In the genomic region with DNA sequence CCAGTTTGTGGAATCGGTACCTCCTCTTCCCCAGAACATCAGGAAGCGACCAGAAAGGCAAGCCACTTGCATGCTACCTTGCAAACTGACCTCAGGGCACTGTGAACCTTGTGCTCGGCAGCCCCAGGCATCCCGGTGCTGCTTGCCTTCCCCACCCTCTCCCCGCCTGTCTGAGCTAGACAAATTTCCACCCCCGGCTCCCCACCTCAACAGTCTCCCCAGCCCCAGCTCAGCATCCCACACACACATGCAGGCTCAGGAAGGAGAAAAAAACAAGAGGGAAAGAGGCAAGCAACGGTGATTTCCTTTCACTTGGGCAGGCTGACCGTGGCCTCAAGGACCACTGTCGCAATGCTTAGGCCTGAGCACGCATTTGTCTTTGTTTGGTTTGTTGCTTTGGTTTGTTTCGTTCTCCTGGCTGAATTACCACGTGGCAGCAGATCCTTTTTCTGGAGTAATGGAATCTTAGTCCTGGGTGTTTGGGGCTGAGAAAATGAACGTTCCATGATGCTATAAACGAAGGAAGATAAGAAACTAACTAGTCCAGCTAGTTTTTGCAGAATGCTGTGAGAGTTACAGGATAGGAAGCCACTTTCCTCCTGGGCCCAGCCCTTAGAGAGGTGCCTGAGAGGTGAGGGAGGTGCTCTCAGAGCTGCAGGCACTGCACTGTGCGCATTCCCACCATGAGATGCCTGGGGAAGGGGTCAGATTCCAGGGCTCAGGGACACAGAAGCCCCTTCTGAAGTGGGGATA, we compare ENCODE assay signal across 27 cellular contexts. TPM values are rescaled to one million over a fixed set of nuclear protein-coding genes. Genes with fewer than 3 reads are reported as not detected.
DNase-seq lines count a peak whose midpoint lies in the region; ATAC-seq and TF ChIP-seq lines count a peak whose summit lies in the region.
"Had no signal": no experiment of that assay in that cellular context is flagged by ENCODE, and none has a peak within 500 bp of the region (broad histone marks: within the 10 kb centered on the region; RNA-seq: fewer than 3 reads in every experiment).

No MANE protein-coding gene starts in this region.

- ATAC-seq in GM23338 (peak; percentile 8; the same call in 2 of the 3 replicates), WTC11 (peak; percentile 33), GM18867 (IDR thresholded peaks at IDR 0.05; ENCODE audit: unreplicated experiment) (no peak)
- ATAC-seq: activated CD4-positive, CD25-positive, alpha-beta regulatory T cell treated with anti-CD3 and anti-CD28 coated beads, Interleukin-2, amount 50 U/mL, for 24 hours; activated CD8-positive, alpha-beta T cell treated with anti-CD3 and anti-CD28 coated beads, Interleukin-2, amount 10 ng/mL, durations not matched to agents 7 days and 5 days; heart right ventricle; K562 had no signal

- H3K36me3 ChIP-seq in GM23338 (ENCODE audit: insufficient read depth), result peaks cover 3% of the 10 kb centered on the region; the same call in 1 of the 2 replicates
- H3K36me3 ChIP-seq: adrenal gland, heart right ventricle, vagina had no signal

- H3K79me2 ChIP-seq in GM23338 (replicated peaks; ENCODE audit: insufficient read depth), result no peaks in the 10 kb centered on the region

- H3K4me3 Mint-ChIP-seq in GM23338 (no peak overlapping the region), WTC11 (no peak overlapping the region; the same call in 1 of the 2 replicates)
- H3K4me3 Mint-ChIP-seq in activated CD4-positive, alpha-beta T cell treated with anti-CD3 and anti-CD28 coated beads, Interleukin-2, amount 10 ng/mL, durations not matched to agents 24 days and 14 days, result no peak overlapping the region
- H3K4me3 Mint-ChIP-seq: activated CD8-positive, alpha-beta T cell treated with anti-CD3 and anti-CD28 coated beads, Interleukin-2, amount 10 ng/mL, durations not matched to agents 7 days and 5 days; CD14-positive monocyte had no signal

- no peaks in the 10 kb centered on the region for H3K9me2 ChIP-seq in GM23338 (ENCODE audit: insufficient read depth)

- peaks cover 7% of the 10 kb centered on the region; the same call in 1 of the 2 replicates for H3F3A ChIP-seq in GM23338 (replicated peaks; ENCODE audit: low read depth)

- peaks cover 14% of the 10 kb centered on the region for H3K36me3 Mint-ChIP-seq in GM23338 (ENCODE audit: low read depth)
- H3K36me3 Mint-ChIP-seq in WTC11, result peaks cover 19% of the 10 kb centered on the region
- H3K36me3 Mint-ChIP-seq in activated CD4-positive, alpha-beta T cell treated with anti-CD3 and anti-CD28 coated beads, Interleukin-2, amount 10 ng/mL, durations not matched to agents 24 days and 14 days (ENCODE audit: low read depth), result peaks cover 3% of the 10 kb centered on the region
- H3K36me3 Mint-ChIP-seq: CD14-positive monocyte had no signal

- intact Hi-C loops in activated CD4-positive, alpha-beta T cell treated with anti-CD3 and anti-CD28 coated beads, Interleukin-2, amount 10 ng/mL, durations not matched to agents 24 days and 14 days (cut with micrococcal nuclease), result no loop called here

- no peak overlapping the region for H3K4me3 ChIP-seq in GM23338
- H3K4me3 ChIP-seq: adrenal gland, heart right ventricle, K562, vagina had no signal

- H2AFZ ChIP-seq in GM23338, result peak overlapping the region; percentile 43; the same call in 1 of the 2 replicates

- CTCF ChIA-PET in WTC11 (lab: Charles Lee), result interaction anchor here (0.5 to 1.9 kb wide), 6 partner anchors 9 to 382 kb away, joined by 3 to 9 read pairs (median 4); no protein-coding TSS in a partner anchor

- H3K27ac Mint-ChIP-seq in GM23338, result peak overlapping the region; percentile 22
- H3K27ac Mint-ChIP-seq in WTC11, result peak overlapping the region; percentile 71
- no peak overlapping the region for H3K27ac Mint-ChIP-seq in activated CD4-positive, alpha-beta T cell treated with anti-CD3 and anti-CD28 coated beads, Interleukin-2, amount 10 ng/mL, durations not matched to agents 24 days and 14 days
- H3K27ac Mint-ChIP-seq: activated CD8-positive, alpha-beta T cell treated with anti-CD3 and anti-CD28 coated beads, Interleukin-2, amount 10 ng/mL, durations not matched to agents 7 days and 5 days had no signal

- peak; percentile 30 for DNase-seq in GM23338 (ENCODE audit: low spot score)
- no peak for DNase-seq in WTC11 (ENCODE audit: low spot score)
- DNase-seq in left kidney (ENCODE audit: low read depth, low spot score), result peak; percentile 56
- DNase-seq in putamen (ENCODE audit: low spot score), result peak; percentile 21
- no peak for DNase-seq in activated CD4-positive, alpha-beta T cell treated with anti-CD3 and anti-CD28 coated beads, Interleukin-2, amount 10 ng/mL, durations not matched to agents 24 days and 14 days
- no peak for DNase-seq in NCI-H1694 treated with DMSO at 0.1 percent for 48 hours (lab: John Stamatoyannopoulos, UW)
- DNase-seq in MV-4-11 (lab: John Stamatoyannopoulos, UW), result no peak
- DNase-seq: activated CD8-positive, alpha-beta T cell treated with anti-CD3 and anti-CD28 coated beads, Interleukin-2, amount 10 ng/mL, durations not matched to agents 7 days and 5 days; activated gamma-delta T cell treated with Interleukin-2 at 50 U/mL for 16 hours; activated T-cell treated with anti-CD3 and anti-CD28 coated beads, Interleukin-2, amount 50 U/mL, for 1 hour; adrenal gland; central memory CD4-positive, alpha-beta T cell; dermis blood vessel endothelial cell; heart right ventricle; NCI-H1436 treated with DMSO at 0.1 percent for 48 hours; NCI-H2171 treated with DMSO at 0.1 percent for 48 hours; NCI-H526 treated with DMSO at 0.1 percent for 48 hours; occipital lobe; right cardiac atrium; Right ventricle myocardium superior; stimulated activated CD8-positive, alpha-beta memory T cell treated with anti-CD3 and anti-CD28 coated beads, Interleukin-4, amount 100 ng/mL, for 48 hours; substantia nigra had no signal

- TF ChIP-seq CTCF in GM23338 (conservative IDR thresholded peaks at IDR 0.05; ENCODE audit: low read depth in 2 of 2) (no peak), WTC11 (IDR thresholded peaks at IDR 0.05) (no peak)

- peak overlapping the region; percentile 60 for H3K4me2 ChIP-seq in GM23338

- H3K27me3 Mint-ChIP-seq in GM23338 (ENCODE audit: insufficient read depth, low read depth, poor library complexity) (peaks cover 9% of the 10 kb centered on the region), WTC11 (ENCODE audit: low read depth) (no peaks in the 10 kb centered on the region)
- peaks cover 18% of the 10 kb centered on the region for H3K27me3 Mint-ChIP-seq in activated CD4-positive, alpha-beta T cell treated with anti-CD3 and anti-CD28 coated beads, Interleukin-2, amount 10 ng/mL, durations not matched to agents 24 days and 14 days

- no peaks in the 10 kb centered on the region for H4K20me1 ChIP-seq in GM23338 (replicated peaks; ENCODE audit: insufficient read depth)

- peaks cover 46% of the 10 kb centered on the region for H3K4me1 Mint-ChIP-seq in GM23338
- H3K4me1 Mint-ChIP-seq in WTC11, result peaks cover 49% of the 10 kb centered on the region
- no peaks in the 10 kb centered on the region for H3K4me1 Mint-ChIP-seq in activated CD4-positive, alpha-beta T cell treated with anti-CD3 and anti-CD28 coated beads, Interleukin-2, amount 10 ng/mL, durations not matched to agents 24 days and 14 days

- H3K9me3 Mint-ChIP-seq in GM23338 (peaks cover 16% of the 10 kb centered on the region), WTC11 (peaks cover 18% of the 10 kb centered on the region)
- H3K9me3 Mint-ChIP-seq in activated CD4-positive, alpha-beta T cell treated with anti-CD3 and anti-CD28 coated beads, Interleukin-2, amount 10 ng/mL, durations not matched to agents 24 days and 14 days, result peaks cover 5% of the 10 kb centered on the region

- POLR2A ChIA-PET in WTC11 (lab: Charles Lee), result interaction anchor here (0.7 to 0.8 kb wide), 2 partner anchors 73 to 873 kb away, joined by 4 to 7 read pairs; no protein-coding TSS in a partner anchor

- H3K4me1 ChIP-seq in GM23338 (ENCODE audit: insufficient read depth), result peaks cover 43% of the 10 kb centered on the region
- H3K4me1 ChIP-seq: adrenal gland, heart right ventricle had no signal

- H3K27ac ChIP-seq in GM23338 (ENCODE audit: low read depth), result no peak overlapping the region
- H3K27ac ChIP-seq: adrenal gland, heart right ventricle, vagina had no signal

- H3K27me3 ChIP-seq in GM23338 (ENCODE audit: insufficient read depth), result no peaks in the 10 kb centered on the region
- H3K27me3 ChIP-seq: adrenal gland, vagina had no signal

TF ChIP-seq in GM23338, 12 proteins besides CTCF, POLR2A, EP300 and RAD21 (continues in another document):
- TF ChIP-seq ZNF114 (CRISPR knock-in tag; IDR thresholded peaks at IDR 0.05) (no peak), EZH2phosphoT487 (IDR thresholded peaks at IDR 0.05; ENCODE audit: unreplicated experiment) (no peak), CREB1 (CRISPR knock-in tag; IDR thresholded peaks at IDR 0.05; ENCODE audit: low read depth) (no peak), EZH2 (IDR thresholded peaks at IDR 0.05; ENCODE audit: low read depth, unreplicated experiment) (no peak), JUNB (IDR thresholded peaks at IDR 0.05; ENCODE audit: unreplicated experiment) (no peak), POLR2AphosphoS5 (IDR thresholded peaks at IDR 0.05; ENCODE audit: low read depth) (no peak)

TF ChIP-seq in WTC11, 78 proteins besides CTCF, POLR2A, EP300 and RAD21:
- TF ChIP-seq, protein P1, sequence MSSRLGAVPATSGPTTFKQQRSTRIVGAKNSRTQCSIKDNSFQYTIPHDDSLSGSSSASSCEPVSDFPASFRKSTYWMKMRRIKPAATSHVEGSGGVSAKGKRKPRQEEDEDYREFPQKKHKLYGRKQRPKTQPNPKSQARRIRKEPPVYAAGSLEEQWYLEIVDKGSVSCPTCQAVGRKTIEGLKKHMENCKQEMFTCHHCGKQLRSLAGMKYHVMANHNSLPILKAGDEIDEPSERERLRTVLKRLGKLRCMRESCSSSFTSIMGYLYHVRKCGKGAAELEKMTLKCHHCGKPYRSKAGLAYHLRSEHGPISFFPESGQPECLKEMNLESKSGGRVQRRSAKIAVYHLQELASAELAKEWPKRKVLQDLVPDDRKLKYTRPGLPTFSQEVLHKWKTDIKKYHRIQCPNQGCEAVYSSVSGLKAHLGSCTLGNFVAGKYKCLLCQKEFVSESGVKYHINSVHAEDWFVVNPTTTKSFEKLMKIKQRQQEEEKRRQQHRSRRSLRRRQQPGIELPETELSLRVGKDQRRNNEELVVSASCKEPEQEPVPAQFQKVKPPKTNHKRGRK (CRISPR knock-in tag; IDR thresholded peaks at IDR 0.05; ENCODE audit: borderline replicate concordance), result no peak
- TF ChIP-seq ZNF317 (CRISPR knock-in tag; IDR thresholded peaks at IDR 0.05; ENCODE audit: borderline replicate concordance, low read depth) (no peak), FOXP1 (CRISPR knock-in tag; IDR thresholded peaks at IDR 0.05; ENCODE audit: borderline replicate concordance) (no peak)
- TF ChIP-seq, protein P2, sequence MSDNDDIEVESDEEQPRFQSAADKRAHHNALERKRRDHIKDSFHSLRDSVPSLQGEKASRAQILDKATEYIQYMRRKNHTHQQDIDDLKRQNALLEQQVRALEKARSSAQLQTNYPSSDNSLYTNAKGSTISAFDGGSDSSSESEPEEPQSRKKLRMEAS (CRISPR knock-in tag; IDR thresholded peaks at IDR 0.05), result peak; percentile 46; the same call in 1 of the 2 replicates

RNA-seq across cellular contexts. Expression of a gene that starts 27.9 kb away (rescaled TPM):
- total RNA-seq in GM23338 (2014; rRNA removed; shearing (Covaris generic)), result 3.7 and 5.1 TPM in 2 replicates
- polyA plus RNA-seq in GM23338 (2016; fragmentation: Nextera tagmentation; extraction: Ambion mirVana), result 0.74 and 0.99 TPM in 2 replicates
- 13.5 to 14.8 TPM (median 14.3 TPM) in 3 replicates for total RNA-seq in WTC11 (2021)
- total RNA-seq in activated CD4-positive, alpha-beta T cell treated with anti-CD3 and anti-CD28 coated beads, Interleukin-2, amount 10 ng/mL, durations not matched to agents 24 days and 14 days, result 0.42 and 0.52 TPM in 2 replicates
- total RNA-seq: dermis blood vessel endothelial cell had no signal
- polyA plus RNA-seq: CD14-positive monocyte, K562 had no signal

Comparison
In these comparisons a context has a peak if more than half of its experiments do, and no peak if none do; other contexts are left out.
1. DNase-seq: peak in GM23338 (single experiment), left kidney (single experiment) and putamen (single experiment); none in WTC11 (single experiment), activated CD4-positive, alpha-beta T cell treated with anti-CD3 and anti-CD28 coated beads, Interleukin-2, amount 10 ng/mL, durations not matched to agents 24 days and 14 days (single experiment), NCI-H1694 treated with DMSO at 0.1 percent for 48 hours (single experiment) and MV-4-11 (single experiment).